14 cellular contexts compared by ENCODE assay signal in genomic region chr2:190328748-190329147, GRCh38. TPM values are rescaled to one million over a fixed set of nuclear protein-coding genes. Genes with fewer than 3 reads are reported as not detected.
DNase-seq lines count a peak whose midpoint lies in the region; ATAC-seq and TF ChIP-seq lines count a peak whose summit lies in the region.
"Had no signal": no experiment of that assay in that cellular context is flagged by ENCODE, and none has a peak within 500 bp of the region (broad histone marks: within the 10 kb centered on the region; RNA-seq: fewer than 3 reads in every experiment).

No MANE protein-coding gene starts in this region.

- H3K4me1 ChIP-seq in A673 (ENCODE audit: insufficient read depth, low read length, poor library complexity, severe bottlenecking) (no peaks in the 10 kb centered on the region), GM23338 (ENCODE audit: insufficient read depth) (no peaks in the 10 kb centered on the region), adipocyte (ENCODE audit: control insufficient read depth, insufficient read depth, low read length) (no peaks in the 10 kb centered on the region), hepatocyte (ENCODE audit: insufficient read depth) (peaks cover 7% of the 10 kb centered on the region), psoas muscle (no peaks in the 10 kb centered on the region)
- no peaks in the 10 kb centered on the region for H3K4me1 ChIP-seq in effector memory CD4-positive, alpha-beta T cell (ENCODE audit: control insufficient read depth, insufficient read depth, low read length, poor library complexity, severe bottlenecking)
- H3K4me1 ChIP-seq: vagina had no signal

- H3K36me3 ChIP-seq in A673 (ENCODE audit: insufficient read depth, low read length, poor library complexity, severe bottlenecking) (no peaks in the 10 kb centered on the region), GM23338 (ENCODE audit: insufficient read depth) (no peaks in the 10 kb centered on the region), adipocyte (ENCODE audit: control insufficient read depth, insufficient read depth, low read length, severe bottlenecking) (no peaks in the 10 kb centered on the region), hepatocyte (replicated peaks; ENCODE audit: insufficient read depth, low read depth) (no peaks in the 10 kb centered on the region), psoas muscle (ENCODE audit: insufficient read depth in 1 of 2, low read depth in 1 of 2) (no peaks in the 10 kb centered on the region)
- no peaks in the 10 kb centered on the region for H3K36me3 ChIP-seq in effector memory CD4-positive, alpha-beta T cell (ENCODE audit: control insufficient read depth, insufficient read depth, low read length)
- H3K36me3 ChIP-seq: vagina had no signal

- no peak overlapping the region for H3K27ac ChIP-seq in A673 (ENCODE audit: low read depth, low read length, poor library complexity, severe bottlenecking)
- no peak overlapping the region for H3K27ac ChIP-seq in GM23338 (ENCODE audit: low read depth)
- H3K27ac ChIP-seq in hepatocyte, result no peak overlapping the region
- no peak overlapping the region for H3K27ac ChIP-seq in effector memory CD4-positive, alpha-beta T cell (ENCODE audit: insufficient read depth, low read length, poor library complexity, severe bottlenecking)
- no peak overlapping the region for H3K27ac ChIP-seq in psoas muscle
- H3K27ac ChIP-seq: vagina had no signal

- H3F3A ChIP-seq in GM23338 (replicated peaks; ENCODE audit: low read depth), result no peaks in the 10 kb centered on the region

- ATAC-seq in GM23338 (no peak), HG02981 (IDR thresholded peaks at IDR 0.05; ENCODE audit: unreplicated experiment) (no peak), psoas muscle (no peak)
- ATAC-seq: WTC11 had no signal

- H3K36me3 Mint-ChIP-seq in GM23338 (ENCODE audit: low read depth), result no peaks in the 10 kb centered on the region
- H3K36me3 Mint-ChIP-seq: CD4-positive, CD25-positive, alpha-beta regulatory T cell; WTC11 had no signal

- H3K9me3 ChIP-seq in A673 (ENCODE audit: low read depth, low read length, poor library complexity, severe bottlenecking) (no peaks in the 10 kb centered on the region), adipocyte (ENCODE audit: control insufficient read depth, low read length) (no peaks in the 10 kb centered on the region), hepatocyte (ENCODE audit: low read depth) (no peaks in the 10 kb centered on the region), psoas muscle (no peaks in the 10 kb centered on the region)
- H3K9me3 ChIP-seq in effector memory CD4-positive, alpha-beta T cell (ENCODE audit: control insufficient read depth, low read length), result no peaks in the 10 kb centered on the region
- H3K9me3 ChIP-seq: vagina had no signal

- POLR2A ChIA-PET in A673 (lab: Charles Lee; ENCODE audit: low non-redundant PET), result no interaction called here

- H3K79me2 ChIP-seq in GM23338 (replicated peaks; ENCODE audit: insufficient read depth) (no peaks in the 10 kb centered on the region), hepatocyte (no peaks in the 10 kb centered on the region)

- H4K20me1 ChIP-seq in GM23338 (replicated peaks; ENCODE audit: insufficient read depth), result no peaks in the 10 kb centered on the region
- H4K20me1 ChIP-seq in hepatocyte (ENCODE audit: insufficient read depth, poor library complexity, severe bottlenecking), result no peaks in the 10 kb centered on the region

- WGBS in hepatocyte (ENCODE audit: low lambda C conversion rate, missing lambda C conversion rate), result 100% methylated on average over 1 of the region's 1 CpG
- WGBS in psoas muscle, 3 donors, result 95 to 100% (median 96%) methylated on average over 1 of the region's 1 CpG

- H3K9me3 Mint-ChIP-seq in GM23338, result no peaks in the 10 kb centered on the region
- H3K9me3 Mint-ChIP-seq: CD4-positive, CD25-positive, alpha-beta regulatory T cell; WTC11 had no signal

- H3K9me2 ChIP-seq in GM23338 (ENCODE audit: insufficient read depth), result no peaks in the 10 kb centered on the region
- no peaks in the 10 kb centered on the region for H3K9me2 ChIP-seq in hepatocyte (replicated peaks; ENCODE audit: insufficient read depth)

- no peak overlapping the region for H3K27ac Mint-ChIP-seq in GM23338
- H3K27ac Mint-ChIP-seq: CD4-positive, CD25-positive, alpha-beta regulatory T cell; WTC11 had no signal

- peak; percentile 39; the same call in 1 of the 2 replicates for TF ChIP-seq CTCF in A673 (conservative IDR thresholded peaks at IDR 0.05; ENCODE audit: low read depth, low read length)
- TF ChIP-seq CTCF in GM23338 (conservative IDR thresholded peaks at IDR 0.05; ENCODE audit: low read depth in 2 of 2), result peak; percentile 27 to 39; a peak in 2 of 4 replicates
- peak; percentile 16 for TF ChIP-seq CTCF in hepatocyte (IDR thresholded peaks at IDR 0.05; ENCODE audit: poor library complexity)
- TF ChIP-seq CTCF in psoas muscle (IDR thresholded peaks at IDR 0.05), result no peak

- CTCF ChIA-PET in A673 (lab: Charles Lee), result no interaction called here

- H3K4me1 Mint-ChIP-seq in GM23338, result no peaks in the 10 kb centered on the region
- H3K4me1 Mint-ChIP-seq: CD4-positive, CD25-positive, alpha-beta regulatory T cell; WTC11 had no signal

- BruUV-seq in A673 (replicated peaks; lab: Mats Ljungman, UMichigan), result no TSS peak

- H3K4me2 ChIP-seq in GM23338 (no peak overlapping the region), hepatocyte (no peak overlapping the region)

- H2AFZ ChIP-seq in GM23338 (no peak overlapping the region), hepatocyte (no peak overlapping the region)

- H3K9ac ChIP-seq in adipocyte (ENCODE audit: low read length), result no peak overlapping the region

- no peak for DNase-seq in A673 (ENCODE audit: low spot score)
- peak; percentile 4 for DNase-seq in GM23338 (ENCODE audit: low spot score)
- peak; percentile 19 for DNase-seq in adipocyte (ENCODE audit: low read depth)
- no peak for DNase-seq in hepatocyte (ENCODE audit: low spot score)
- DNase-seq in effector memory CD4-positive, alpha-beta T cell, result no peak
- DNase-seq in activated T-cell treated with anti-CD3 and anti-CD28 coated beads, Interleukin-2, amount 50 U/mL, for 1 hour, result no peak
- no peak for DNase-seq in psoas muscle
- DNase-seq: anterior cingulate cortex; CD4-positive, CD25-positive, alpha-beta regulatory T cell; NCI-H2081 treated with DMSO at 0.1 percent for 48 hours; Right ventricle myocardium superior had no signal

- no peak overlapping the region for H3K4me3 Mint-ChIP-seq in GM23338
- H3K4me3 Mint-ChIP-seq: CD4-positive, CD25-positive, alpha-beta regulatory T cell; WTC11 had no signal

- no peak overlapping the region for H3K4me3 ChIP-seq in A673 (ENCODE audit: low read depth, low read length, poor library complexity, severe bottlenecking)
- no peak overlapping the region for H3K4me3 ChIP-seq in GM23338
- H3K4me3 ChIP-seq in adipocyte (ENCODE audit: low read length), result no peak overlapping the region
- no peak overlapping the region for H3K4me3 ChIP-seq in hepatocyte
- no peak overlapping the region for H3K4me3 ChIP-seq in effector memory CD4-positive, alpha-beta T cell (ENCODE audit: insufficient read depth, low read depth, low read length, poor library complexity, severe bottlenecking)
- H3K4me3 ChIP-seq in psoas muscle, result no peak overlapping the region
- H3K4me3 ChIP-seq: vagina had no signal

- no peaks in the 10 kb centered on the region for H3K27me3 Mint-ChIP-seq in GM23338 (ENCODE audit: insufficient read depth, low read depth, poor library complexity)

- intact Hi-C loops in A673 (cut with micrococcal nuclease; ENCODE audit: unreplicated experiment), result no loop called here
- intact Hi-C loops in psoas muscle (cut with DNase I), result no loop called here

- H3K27me3 ChIP-seq in A673 (replicated peaks; ENCODE audit: insufficient read depth, low read depth, low read length, poor library complexity) (no peaks in the 10 kb centered on the region), GM23338 (ENCODE audit: insufficient read depth) (no peaks in the 10 kb centered on the region), adipocyte (replicated peaks; ENCODE audit: control insufficient read depth, insufficient read depth, low read length) (no peaks in the 10 kb centered on the region), hepatocyte (no peaks in the 10 kb centered on the region), psoas muscle (ENCODE audit: insufficient read depth in 3 of 3, low read length in 2 of 3) (peaks cover 0 to 3% (median 0%) of the 10 kb centered on the region in 3 donors)
- no peaks in the 10 kb centered on the region for H3K27me3 ChIP-seq in effector memory CD4-positive, alpha-beta T cell (replicated peaks; ENCODE audit: control insufficient read depth, insufficient read depth, low read length, poor library complexity, severe bottlenecking)
- H3K27me3 ChIP-seq: vagina had no signal

TF ChIP-seq in GM23338, 12 proteins besides CTCF, POLR2A, EP300 and RAD21 (continues in another document):
- TF ChIP-seq CREB1 (CRISPR knock-in tag; IDR thresholded peaks at IDR 0.05; ENCODE audit: low read depth), result no peak
- TF ChIP-seq ZNF331 (CRISPR knock-in tag; IDR thresholded peaks at IDR 0.05; ENCODE audit: low read depth), result no peak
- no peak for TF ChIP-seq NANOG (IDR thresholded peaks at IDR 0.05; ENCODE audit: borderline replicate concordance)

RNA-seq across cellular contexts. Expression of gene HIBCH, which starts 9.1 kb away (rescaled TPM):
- total RNA-seq in A673 (2021) (43.3 and 45.7 TPM in 2 replicates), hepatocyte (30.9 and 34.6 TPM in 2 replicates), psoas muscle (10 to 100 TPM; 17.8 to 39.0 (median 28.4) TPM)
- 25.7 and 25.8 TPM in 2 replicates for total RNA-seq in GM23338 (2014; rRNA removed; shearing (Covaris generic))
- polyA plus RNA-seq in GM23338 (2016; fragmentation: Nextera tagmentation; extraction: Ambion mirVana) (37.7 and 42.3 TPM in 2 replicates), hepatocyte (55.9 and 57.0 TPM in 2 replicates), psoas muscle (10 to 100 TPM; 17.3 to 22.3 (median 20.0) TPM)

RNA-seq across cellular contexts. Expression of gene INPP1, which starts 14.6 kb away (rescaled TPM):
- total RNA-seq in A673 (2021) (3.2 and 3.9 TPM in 2 replicates), hepatocyte (11.1 and 13.0 TPM in 2 replicates), psoas muscle (10 to 100 TPM; 11.9 to 28.4 (median 16.5) TPM)
- 0.31 and 6.5 TPM in 2 replicates for total RNA-seq in GM23338 (2014; rRNA removed; shearing (Covaris generic))
- polyA plus RNA-seq in GM23338 (2016; fragmentation: Nextera tagmentation; extraction: Ambion mirVana) (1.9 and 2.6 TPM in 2 replicates), hepatocyte (16.1 and 18.6 TPM in 2 replicates), psoas muscle (10 to 100 TPM; 16.0 to 24.8 (median 18.0) TPM)

Comparison
In these comparisons a context has a peak if more than half of its experiments do, and no peak if none do; other contexts are left out.
1. DNase-seq: peak in GM23338 (single experiment) and adipocyte (single experiment); none in A673 (single experiment), hepatocyte (single experiment), effector memory CD4-positive, alpha-beta T cell (0 of 3), activated T-cell treated with anti-CD3 and anti-CD28 coated beads, Interleukin-2, amount 50 U/mL, for 1 hour (single experiment) and psoas muscle (0 of 2).